In the genomic region with DNA sequence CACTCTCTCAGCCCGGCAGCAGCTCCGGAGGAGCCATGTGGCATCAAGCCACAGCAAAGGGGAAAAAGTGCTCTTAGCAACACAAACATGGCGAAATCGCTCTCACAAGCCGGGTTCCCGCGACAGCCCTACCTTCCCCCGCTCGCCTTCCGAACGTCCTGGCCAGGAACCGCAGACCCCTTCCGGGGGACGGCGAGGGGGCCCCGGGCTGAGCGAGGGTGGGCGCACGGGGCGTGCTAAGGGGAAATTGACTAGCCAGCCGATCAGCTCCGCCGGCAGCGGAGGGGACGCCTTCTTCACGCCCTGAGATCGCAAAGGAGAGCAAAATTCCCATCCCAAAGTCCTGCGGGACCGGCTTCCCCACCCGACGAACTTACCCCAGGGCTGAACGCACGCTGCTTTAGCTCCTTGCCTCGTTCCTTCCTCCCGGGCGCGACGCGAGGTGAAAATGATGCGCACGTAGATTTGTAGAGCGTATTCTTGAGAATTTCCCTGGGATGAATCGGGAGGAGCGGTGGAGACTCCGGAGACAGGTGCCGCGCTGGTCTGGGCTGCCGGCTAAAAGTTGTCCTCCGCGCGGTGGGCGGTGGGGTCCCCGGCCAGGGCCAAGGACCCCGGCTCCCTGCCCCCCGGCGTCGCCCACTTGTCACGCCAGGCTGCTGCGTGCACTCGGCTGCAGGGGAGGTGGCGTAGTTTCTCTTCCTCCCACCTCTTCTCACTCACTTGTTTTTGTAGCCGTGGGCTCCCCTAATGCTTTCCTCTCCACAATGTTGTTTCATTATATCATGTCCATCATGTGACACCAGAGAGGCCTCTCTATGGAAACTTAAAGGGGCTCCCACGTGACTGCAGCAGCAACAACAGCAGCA, we compare ENCODE assay signal across 1 cellular context.
TF ChIP-seq lines count a peak whose summit lies in the region.

No MANE protein-coding gene starts in this region.

TF ChIP-seq in H1, 55 proteins besides CTCF, POLR2A, EP300 and RAD21 (continued from another document):
- TF ChIP-seq KDM1A (IDR thresholded peaks at IDR 0.05; ENCODE audit: borderline replicate concordance, low read length) (no peak), BRCA1 (IDR thresholded peaks at IDR 0.05; ENCODE audit: low read depth, low read length) (peak; percentile 20; the same call in 1 of the 2 replicates), SP2 (IDR thresholded peaks at IDR 0.05; ENCODE audit: low read length) (no peak), POU5F1 (IDR thresholded peaks at IDR 0.05; ENCODE audit: low read depth, low read length) (no peak), ASH2L (IDR thresholded peaks at IDR 0.05; ENCODE audit: low read length) (peak; percentile 82), SP1 (IDR thresholded peaks at IDR 0.05; ENCODE audit: low read depth, low read length) (no peak), SAP30 (IDR thresholded peaks at IDR 0.05; ENCODE audit: insufficient read depth, insufficient replicate concordance, low read length) (peak; percentile 40), CHD2 (IDR thresholded peaks at IDR 0.05; ENCODE audit: low read length) (peak; percentile 63; the same call in 1 of the 2 replicates), SIX5 (IDR thresholded peaks at IDR 0.05; ENCODE audit: low read depth, low read length) (no peak), POLR2AphosphoS5 (IDR thresholded peaks at IDR 0.05; ENCODE audit: low read depth, low read length) (no peak), SUZ12 (IDR thresholded peaks at IDR 0.05; ENCODE audit: low read length) (peak; percentile 39; the same call in 1 of the 2 replicates), CREB1 (IDR thresholded peaks at IDR 0.05) (0 out of 2 replicates have a peak, but pooled peaks have one; percentile 29), CBX5 (IDR thresholded peaks at IDR 0.05; ENCODE audit: low read depth, low read length) (no peak), TAF1 (IDR thresholded peaks at IDR 0.05; ENCODE audit: low read depth, low read length) (peak; percentile 22; the same call in 1 of the 2 replicates)
- TF ChIP-seq, protein P1, sequence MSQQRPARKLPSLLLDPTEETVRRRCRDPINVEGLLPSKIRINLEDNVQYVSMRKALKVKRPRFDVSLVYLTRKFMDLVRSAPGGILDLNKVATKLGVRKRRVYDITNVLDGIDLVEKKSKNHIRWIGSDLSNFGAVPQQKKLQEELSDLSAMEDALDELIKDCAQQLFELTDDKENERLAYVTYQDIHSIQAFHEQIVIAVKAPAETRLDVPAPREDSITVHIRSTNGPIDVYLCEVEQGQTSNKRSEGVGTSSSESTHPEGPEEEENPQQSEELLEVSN (IDR thresholded peaks at IDR 0.05), result peak; percentile 31; the same call in 1 of the 2 replicates
- TF ChIP-seq, protein P2, sequence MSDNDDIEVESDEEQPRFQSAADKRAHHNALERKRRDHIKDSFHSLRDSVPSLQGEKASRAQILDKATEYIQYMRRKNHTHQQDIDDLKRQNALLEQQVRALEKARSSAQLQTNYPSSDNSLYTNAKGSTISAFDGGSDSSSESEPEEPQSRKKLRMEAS (IDR thresholded peaks at IDR 0.05), result peak; percentile 60
TF ChIP-seq in H1: peak in this region for 13.
